In the genomic region with DNA sequence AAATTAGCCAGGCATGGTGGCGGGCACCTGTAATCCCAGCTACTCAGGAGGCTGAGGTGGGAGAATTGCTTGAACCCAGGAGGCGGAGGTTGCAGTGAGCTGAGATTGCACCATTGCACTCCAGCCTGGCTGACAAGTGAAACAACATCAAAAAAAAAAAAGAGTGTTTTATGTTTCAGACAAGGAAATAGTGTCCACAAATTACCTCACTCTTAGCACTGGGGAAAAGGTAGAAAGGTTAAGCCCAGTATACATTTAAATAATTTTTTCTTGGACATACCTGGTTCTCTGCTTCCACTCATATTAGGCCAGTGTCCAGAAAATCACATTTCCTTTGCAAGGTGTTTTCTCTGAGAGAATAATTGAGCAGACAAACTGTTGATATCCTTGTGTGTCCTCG, we compare ENCODE assay signal across 16 cellular contexts. TPM values are rescaled to one million over a fixed set of nuclear protein-coding genes. Genes with fewer than 3 reads are reported as not detected.
"Had no signal": no experiment of that assay in that cellular context is flagged by ENCODE, and none has a peak within 500 bp of the region (broad histone marks: within the 10 kb centered on the region; RNA-seq: fewer than 3 reads in every experiment).

No MANE protein-coding gene starts in this region.

RNA-seq across cellular contexts. Expression of a gene that starts 25.4 kb away (rescaled TPM):
- total RNA-seq: activated naive CD4-positive, alpha-beta T cell treated with anti-CD3 and anti-CD28 coated beads for 36 hours; activated naive CD8-positive, alpha-beta T cell treated with anti-CD3 and anti-CD28 coated beads for 36 hours; activated T-cell treated with anti-CD3 and anti-CD28 coated beads, Interleukin-2, amount 50 U/mL, for 4 hours; activated T-helper 2 cell treated with anti-CD3 and anti-CD28 coated beads, Interferon-gamma antibody, Interleukin-2, Interleukin-4, amounts not matched to agents 10 μg/mL and 5 μg/mL and 100 μg/mL, durations not matched to agents 14 hours and 24 hours and 36 hours; adrenal gland; aorta; ascending aorta; astrocyte; body of pancreas; breast epithelium; bronchial epithelial cell; cardiac septum; cerebellum; chondrocyte had no signal
- polyA plus RNA-seq: adrenal gland, aorta had no signal

RNA-seq across cellular contexts. Expression of a gene that starts 30.8 kb away (rescaled TPM):
- total RNA-seq: ascending aorta, body of pancreas, breast epithelium, bronchial epithelial cell, cardiac muscle cell, cerebellum had no signal
- polyA plus RNA-seq: adipose tissue, adrenal gland, aorta, cardiac muscle cell had no signal
